ENCODE assay signal across 9 cellular contexts in genomic region chr10:29304259-29305030, GRCh38. TPM values are rescaled to one million over a fixed set of nuclear protein-coding genes. Genes with fewer than 3 reads are reported as not detected.
DNase-seq lines count a peak whose midpoint lies in the region; ATAC-seq, FAIRE-seq and TF ChIP-seq lines count a peak whose summit lies in the region.
"Had no signal": no experiment of that assay in that cellular context is flagged by ENCODE, and none has a peak within 500 bp of the region (broad histone marks: within the 10 kb centered on the region; RNA-seq: fewer than 3 reads in every experiment).

No MANE protein-coding gene starts in this region.

- FAIRE-seq in GM12892 (lab: Jason Lieb, UNC), result no peak

- no peak for ATAC-seq in GM21786 (IDR thresholded peaks at IDR 0.05; ENCODE audit: unreplicated experiment)

- TF ChIP-seq POLR2A in GM12892 (IDR thresholded peaks at IDR 0.05; ENCODE audit: low read depth, low read length), result no peak

- H3K27ac ChIP-seq in layer of hippocampus (ENCODE audit: low read depth, low read length), result peak overlapping the region; percentile 47

- no peaks in the 10 kb centered on the region for H3K27me3 ChIP-seq in layer of hippocampus (ENCODE audit: control insufficient read depth, insufficient read depth, low read length)

- DNase-seq in AG08396 (ENCODE audit: low spot score) (peak; percentile 75), GM12892 (ENCODE audit: insufficient read length) (peak; percentile 30), LoVo (ENCODE audit: low spot score) (peak; percentile 61), RPMI7951 (ENCODE audit: low read depth) (peak; percentile 83), cerebellum (ENCODE audit: low spot score) (peak; percentile 31)
- DNase-seq in stimulated activated CD8-positive, alpha-beta memory T cell treated with anti-CD3 and anti-CD28 coated beads, Interleukin-4, amount 100 ng/mL, for 48 hours, result peak; percentile 35

RNA-seq across cellular contexts. Expression of gene LYZL1, which starts 15.6 kb away (rescaled TPM):
- not detected for polyA plus RNA-seq in GM12892 (2012; ENCODE audit: missing spikeins)
- total RNA-seq in RPMI7951 (2014; rRNA removed; shearing (Covaris generic)), result not detected in 2 replicates
- total RNA-seq in cerebellum, result not detected
- total RNA-seq: skeletal muscle tissue had no signal

Comparison
In these comparisons a context has a peak if more than half of its experiments do, and no peak if none do; other contexts are left out.
1. DNase-seq: peak in every context shown above with its lines; median percentile 83 in RPMI7951; 75 in AG08396; 61 in LoVo; 35 in stimulated activated CD8-positive, alpha-beta memory T cell treated with anti-CD3 and anti-CD28 coated beads, Interleukin-4, amount 100 ng/mL, for 48 hours; 31 in cerebellum; 30 in GM12892.